23 cellular contexts compared by ENCODE assay signal in the genomic region with DNA sequence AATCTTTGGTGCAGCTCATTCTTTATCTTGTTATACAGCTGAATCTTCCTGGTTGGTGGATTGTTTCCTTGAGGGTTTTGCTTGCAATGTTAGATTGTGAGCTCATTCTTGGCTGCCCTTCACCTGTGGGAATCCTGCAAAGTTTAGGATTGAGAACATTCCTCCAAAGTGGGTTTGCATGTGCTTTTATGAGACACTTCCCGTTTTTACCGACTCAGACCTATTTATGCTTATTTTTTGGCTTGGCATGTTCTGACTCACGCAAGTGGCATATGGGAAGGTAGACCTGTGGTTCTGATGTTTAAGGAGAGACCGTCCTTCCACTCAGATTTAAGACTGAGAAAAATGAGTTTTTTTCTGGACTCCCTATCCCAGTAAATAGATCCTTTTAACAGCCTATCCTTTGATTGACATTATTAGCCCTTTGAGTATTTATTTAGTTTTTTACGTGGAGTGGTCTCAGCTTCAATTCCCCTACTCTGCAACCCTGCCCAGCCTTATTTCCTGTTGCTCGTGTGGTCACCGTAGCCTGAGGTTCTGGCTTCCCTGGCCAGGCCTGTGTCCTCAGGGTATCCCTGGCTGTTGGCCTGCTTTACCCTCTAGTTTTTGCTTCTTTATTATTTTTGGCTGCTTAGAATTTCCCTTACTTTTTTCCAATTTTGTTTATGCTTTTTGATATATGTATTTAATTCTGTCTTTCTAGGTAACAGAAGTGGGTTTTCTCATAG. TPM values are rescaled to one million over a fixed set of nuclear protein-coding genes. Genes with fewer than 3 reads are reported as not detected.
DNase-seq lines count a peak whose midpoint lies in the region; ATAC-seq, FAIRE-seq and TF ChIP-seq lines count a peak whose summit lies in the region.
"Had no signal": no experiment of that assay in that cellular context is flagged by ENCODE, and none has a peak within 500 bp of the region (broad histone marks: within the 10 kb centered on the region; RNA-seq: fewer than 3 reads in every experiment).

No MANE protein-coding gene starts in this region.

- no peak overlapping the region for H3K4me3 Mint-ChIP-seq in activated naive CD8-positive, alpha-beta T cell treated with anti-CD3 and anti-CD28 coated beads, Interleukin-2, amount 50 U/mL, for 24 hours
- no peak overlapping the region for H3K4me3 Mint-ChIP-seq in activated naive CD8-positive, alpha-beta T cell treated with anti-CD3 and anti-CD28 coated beads for 36 hours
- peak overlapping the region; percentile 62 for H3K4me3 Mint-ChIP-seq in central memory CD8-positive, alpha-beta T cell
- no peak overlapping the region for H3K4me3 Mint-ChIP-seq in H9
- no peak overlapping the region for H3K4me3 Mint-ChIP-seq in endodermal cell
- H3K4me3 Mint-ChIP-seq: IgD-negative memory B cell had no signal

- H3K9ac ChIP-seq in H9 (ENCODE audit: extremely low read depth, insufficient read length, low read length) (no peak overlapping the region), endodermal cell (ENCODE audit: extremely low read depth, low read length, poor library complexity, severe bottlenecking) (no peak overlapping the region)

- H3K14ac ChIP-seq in H9 (ENCODE audit: insufficient read depth, low read length), result no peak overlapping the region

- H3K4me3 ChIP-seq in endodermal cell (ENCODE audit: low read length), result no peak overlapping the region
- H3K4me3 ChIP-seq: dorsolateral prefrontal cortex, ovary, skin epidermis had no signal

- no peak overlapping the region for H3K4ac ChIP-seq in H9 (ENCODE audit: low read depth, low read length)

- no peak overlapping the region for H3K23ac ChIP-seq in H9 (ENCODE audit: insufficient read length, low read depth, low read length)

- no peak overlapping the region for H2BK15ac ChIP-seq in H9 (ENCODE audit: low read depth, low read length)

- H2BK120ac ChIP-seq in H9 (ENCODE audit: low read depth, low read length, poor library complexity, severe bottlenecking), result no peak overlapping the region

- H3K27me3 ChIP-seq in H9 (ENCODE audit: insufficient read depth, low read length), result no peaks in the 10 kb centered on the region
- H3K27me3 ChIP-seq in endodermal cell (ENCODE audit: control insufficient read depth, insufficient read depth, low read length, poor library complexity, severe bottlenecking), result no peaks in the 10 kb centered on the region
- H3K27me3 ChIP-seq: brain microvascular endothelial cell, ovary had no signal

- no peaks in the 10 kb centered on the region for H3K36me3 ChIP-seq in endodermal cell (ENCODE audit: control insufficient read depth, insufficient read depth, low read length)
- H3K36me3 ChIP-seq: brain microvascular endothelial cell, ovary, WERI-Rb-1 had no signal

- H3K4me1 ChIP-seq in H9 (ENCODE audit: insufficient read depth, low read length) (no peaks in the 10 kb centered on the region), endodermal cell (ENCODE audit: control insufficient read depth, insufficient read depth, low read length) (no peaks in the 10 kb centered on the region)

- no peaks in the 10 kb centered on the region for H3K79me2 ChIP-seq in H9 (ENCODE audit: insufficient read depth, low read length)

- peaks cover 9% of the 10 kb centered on the region for H3K9me3 Mint-ChIP-seq in activated naive CD8-positive, alpha-beta T cell treated with anti-CD3 and anti-CD28 coated beads, Interleukin-2, amount 50 U/mL, for 24 hours
- H3K9me3 Mint-ChIP-seq in activated naive CD8-positive, alpha-beta T cell treated with anti-CD3 and anti-CD28 coated beads for 36 hours, result peaks cover 10% of the 10 kb centered on the region
- H3K9me3 Mint-ChIP-seq in central memory CD8-positive, alpha-beta T cell, result no peaks in the 10 kb centered on the region
- peaks cover 19 to 22% of the 10 kb centered on the region in 2 experiments for H3K9me3 Mint-ChIP-seq in H9
- peaks cover 20% of the 10 kb centered on the region for H3K9me3 Mint-ChIP-seq in endodermal cell

- no peaks in the 10 kb centered on the region for H4K20me1 ChIP-seq in H9 (ENCODE audit: control insufficient read depth, insufficient read depth, insufficient read length)

- H3K79me1 ChIP-seq in H9 (ENCODE audit: insufficient read depth, low read depth, low read length, poor library complexity, severe bottlenecking), result no peaks in the 10 kb centered on the region

- no peak overlapping the region for H2BK12ac ChIP-seq in H9 (ENCODE audit: insufficient read length, low read depth, low read length)

- H2BK5ac ChIP-seq in H9 (ENCODE audit: insufficient read length, low read length), result no peak overlapping the region

- no peak for DNase-seq in activated naive CD8-positive, alpha-beta T cell treated with anti-CD3 and anti-CD28 coated beads, Interleukin-2, amount 50 U/mL, for 24 hours
- DNase-seq in activated naive CD8-positive, alpha-beta T cell treated with anti-CD3 and anti-CD28 coated beads for 36 hours, result no peak
- DNase-seq in RWPE1 (ENCODE audit: low spot score) (no peak), urothelium cell line (ENCODE audit: low spot score) (peak; percentile 62), H9 (no peak), NCI-H446 treated with DMSO at 0.1 percent for 48 hours (lab: John Stamatoyannopoulos, UW) (no peak), endodermal cell (no peak)
- DNase-seq in central memory CD8-positive, alpha-beta T cell (ENCODE audit: low spot score in 2 of 2), result no peak
- DNase-seq: activated gamma-delta T cell treated with Interleukin-2 at 50 U/mL for 16 hours, brain microvascular endothelial cell, dorsolateral prefrontal cortex, NCI-H1417, NCI-H446, OCI-M1, ovary, trophoblast cell, WERI-Rb-1 had no signal

- no peak overlapping the region for H3K4me2 ChIP-seq in H9 (ENCODE audit: insufficient read depth, insufficient read length, low read length)

- peaks cover 2% of the 10 kb centered on the region for H3K27me3 Mint-ChIP-seq in activated naive CD8-positive, alpha-beta T cell treated with anti-CD3 and anti-CD28 coated beads, Interleukin-2, amount 50 U/mL, for 24 hours
- H3K27me3 Mint-ChIP-seq in activated naive CD8-positive, alpha-beta T cell treated with anti-CD3 and anti-CD28 coated beads for 36 hours, result no peaks in the 10 kb centered on the region
- H3K27me3 Mint-ChIP-seq in central memory CD8-positive, alpha-beta T cell, result no peaks in the 10 kb centered on the region
- H3K27me3 Mint-ChIP-seq in H9 (ENCODE audit: low read depth) (no peaks in the 10 kb centered on the region), endodermal cell (ENCODE audit: insufficient read depth) (no peaks in the 10 kb centered on the region)

- H3K18ac ChIP-seq in H9 (ENCODE audit: insufficient read length, low read depth, low read length), result no peak overlapping the region

- TF ChIP-seq CTCF in RWPE1 (conservative IDR thresholded peaks at IDR 0.05; ENCODE audit: low read depth), result no peak
- TF ChIP-seq CTCF in H9 (conservative IDR thresholded peaks at IDR 0.05), result no peak
- no peak for TF ChIP-seq CTCF in endodermal cell (conservative IDR thresholded peaks at IDR 0.05)

- H3K4me1 Mint-ChIP-seq in activated naive CD8-positive, alpha-beta T cell treated with anti-CD3 and anti-CD28 coated beads, Interleukin-2, amount 50 U/mL, for 24 hours, result peaks cover 63% of the 10 kb centered on the region
- peaks cover 36% of the 10 kb centered on the region for H3K4me1 Mint-ChIP-seq in activated naive CD8-positive, alpha-beta T cell treated with anti-CD3 and anti-CD28 coated beads for 36 hours
- peaks cover 67% of the 10 kb centered on the region for H3K4me1 Mint-ChIP-seq in central memory CD8-positive, alpha-beta T cell
- H3K4me1 Mint-ChIP-seq in H9 (peaks cover 4 to 6% of the 10 kb centered on the region in 2 experiments; a peak in 2 of 4 replicates), endodermal cell (no peaks in the 10 kb centered on the region)

- no peaks in the 10 kb centered on the region for H3K23me2 ChIP-seq in H9 (ENCODE audit: insufficient read length, low read depth, low read length, poor library complexity, severe bottlenecking)

- no peak for ATAC-seq in activated naive CD8-positive, alpha-beta T cell treated with anti-CD3 and anti-CD28 coated beads, Interleukin-2, amount 50 U/mL, for 24 hours
- no peak for ATAC-seq in central memory CD8-positive, alpha-beta T cell (replicated peaks; ENCODE audit: extremely low read depth, poor library complexity, severe bottlenecking)
- ATAC-seq: left lobe of liver, SK-N-SH treated with all-trans-retinoic acid at 6 μM for 48 hours had no signal

- peak; percentile 67 for FAIRE-seq in urothelium cell line (lab: Jason Lieb, UNC)
- FAIRE-seq: A204.1, G401.6 had no signal

- H2AFZ ChIP-seq in H9 (ENCODE audit: low read length), result no peak overlapping the region

- H4K8ac ChIP-seq in H9 (replicated peaks; ENCODE audit: insufficient read length, low read depth, low read length), result no peak overlapping the region

- H2AK5ac ChIP-seq in H9 (ENCODE audit: insufficient read length, low read length), result no peak overlapping the region

- no peak overlapping the region for H2BK20ac ChIP-seq in H9 (ENCODE audit: low read depth, low read length, poor library complexity, severe bottlenecking)

- H3K27ac Mint-ChIP-seq in activated naive CD8-positive, alpha-beta T cell treated with anti-CD3 and anti-CD28 coated beads, Interleukin-2, amount 50 U/mL, for 24 hours, result peak overlapping the region; percentile 91
- no peak overlapping the region for H3K27ac Mint-ChIP-seq in activated naive CD8-positive, alpha-beta T cell treated with anti-CD3 and anti-CD28 coated beads for 36 hours
- peak overlapping the region; percentile 81 for H3K27ac Mint-ChIP-seq in central memory CD8-positive, alpha-beta T cell (ENCODE audit: low read depth)
- no peak overlapping the region; a peak in 1 of 7 replicates for H3K27ac Mint-ChIP-seq in H9
- no peak overlapping the region for H3K27ac Mint-ChIP-seq in endodermal cell
- H3K27ac Mint-ChIP-seq: IgD-negative memory B cell had no signal

- POLR2A ChIA-PET in RWPE1 (lab: Yijun Ruan, JAX; ENCODE audit: low non-redundant PET), result interaction anchor here (0.6 kb wide), 1 partner anchor 602 kb away, joined by 3 read pairs; no protein-coding TSS in a partner anchor

- H3K27ac ChIP-seq in RWPE1 (peak overlapping the region; percentile 55; the same call in 1 of the 2 replicates), H9 (ENCODE audit: insufficient read length, low read depth, low read length) (no peak overlapping the region), endodermal cell (ENCODE audit: low read depth, low read length) (no peak overlapping the region)
- H3K27ac ChIP-seq: brain microvascular endothelial cell, dorsolateral prefrontal cortex, ovary, WERI-Rb-1 had no signal

- H3K36me3 Mint-ChIP-seq in activated naive CD8-positive, alpha-beta T cell treated with anti-CD3 and anti-CD28 coated beads, Interleukin-2, amount 50 U/mL, for 24 hours (ENCODE audit: low read depth), result peaks cover 4% of the 10 kb centered on the region
- no peaks in the 10 kb centered on the region for H3K36me3 Mint-ChIP-seq in activated naive CD8-positive, alpha-beta T cell treated with anti-CD3 and anti-CD28 coated beads for 36 hours
- H3K36me3 Mint-ChIP-seq in central memory CD8-positive, alpha-beta T cell (ENCODE audit: insufficient read depth), result peaks cover 11% of the 10 kb centered on the region
- H3K36me3 Mint-ChIP-seq in H9 (ENCODE audit: insufficient read depth in 1 of 3, low read depth in 3 of 3) (peaks cover 11 to 22% (median 15%) of the 10 kb centered on the region in 3 experiments), endodermal cell (ENCODE audit: low read depth) (peaks cover 5% of the 10 kb centered on the region)

- H3T11ph ChIP-seq in H9 (ENCODE audit: low read length), result no peak overlapping the region

- WGBS in H9 (ENCODE audit: extremely low coverage, insufficient read length, low lambda C conversion rate), result no CpG with 5 or more reads among the region's 7 CpGs
- 91 to 96% methylated on average over 6 to 7 of the region's 7 CpGs for WGBS in endodermal cell (ENCODE audit: insufficient coverage in 1 of 2, insufficient read length in 1 of 2), 2 experiments

- no peak overlapping the region for H4K5ac ChIP-seq in H9 (ENCODE audit: insufficient read length, low read depth, low read length)

- no peak overlapping the region for H4K91ac ChIP-seq in H9 (ENCODE audit: insufficient read length, low read depth, low read length)

- H3K56ac ChIP-seq in H9 (ENCODE audit: insufficient read length, low read depth, low read length), result no peak overlapping the region

- CTCF ChIA-PET in RWPE1 (lab: Yijun Ruan, JAX), result interaction anchor here (0.6 kb wide), 2 partner anchors 29 to 262 kb away, joined by 4 to 5 read pairs; no protein-coding TSS in a partner anchor

- H3K9me3 ChIP-seq in H9 (ENCODE audit: control insufficient read depth, low read depth, low read length) (peaks cover 7% of the 10 kb centered on the region), endodermal cell (ENCODE audit: control insufficient read depth, low read length) (peaks cover 19% of the 10 kb centered on the region)

RNA-seq across cellular contexts. Expression of gene PRF1, which starts 13.4 kb away (rescaled TPM):
- 10 to 100 TPM; 44.7 to 46.9 TPM for total RNA-seq in activated naive CD8-positive, alpha-beta T cell treated with anti-CD3 and anti-CD28 coated beads for 36 hours
- 0.18 TPM in 1 of 2 replicates, not detected in the other for total RNA-seq in H9 (2021)
- total RNA-seq in endodermal cell, result not detected
- not detected for polyA plus RNA-seq in endodermal cell (2013, experiment 1 of 2)
- polyA plus RNA-seq in endodermal cell (2013, experiment 2 of 2), result not detected

RNA-seq across cellular contexts. Expression of gene ADAMTS14, which starts 56.4 kb away (rescaled TPM):
- under 1 TPM; 0.06 to 0.10 TPM for total RNA-seq in activated naive CD8-positive, alpha-beta T cell treated with anti-CD3 and anti-CD28 coated beads for 36 hours
- total RNA-seq in H9 (2021), result 1.6 and 1.9 TPM in 2 replicates
- total RNA-seq in endodermal cell, result under 1 TPM; 0.44 to 0.79 TPM
- polyA plus RNA-seq in endodermal cell (2013, experiment 1 of 2), result 0.50 TPM
- polyA plus RNA-seq in endodermal cell (2013, experiment 2 of 2), result 0.46 TPM
- polyA plus RNA-seq: IgD-negative memory B cell had no signal

Comparison
In these comparisons a context has a peak if more than half of its experiments do, and no peak if none do; other contexts are left out.
1. H3K27ac Mint-ChIP-seq: peak in activated naive CD8-positive, alpha-beta T cell treated with anti-CD3 and anti-CD28 coated beads, Interleukin-2, amount 50 U/mL, for 24 hours (single experiment) and central memory CD8-positive, alpha-beta T cell (single experiment); none in activated naive CD8-positive, alpha-beta T cell treated with anti-CD3 and anti-CD28 coated beads for 36 hours (single experiment), H9 (0 of 3) and endodermal cell (single experiment).
2. RNA of gene PRF1, which starts 13.4 kb away (total RNA-seq): 44.7 to 46.9 TPM in activated naive CD8-positive, alpha-beta T cell treated with anti-CD3 and anti-CD28 coated beads for 36 hours; 0.18 TPM in H9 and not detected in endodermal cell; every median in the first group is over 10 times any median in the second.